8 cellular contexts compared by ENCODE assay signal in genomic region chr17:68512967-68513474, GRCh38. TPM values are rescaled to one million over a fixed set of nuclear protein-coding genes. Genes with fewer than 3 reads are reported as not detected.
DNase-seq lines count a peak whose midpoint lies in the region; ATAC-seq and TF ChIP-seq lines count a peak whose summit lies in the region.

No MANE protein-coding gene starts in this region.

- H3K27ac Mint-ChIP-seq in activated T-helper 1 cell treated with anti-CD3 and anti-CD28 coated beads, Interleukin-12 subunit alpha, Interleukin-12 subunit beta, Interleukin-2, Interleukin-4 antibody, amounts not matched to agents 30 ng/mL and 10 ng/mL and 1 ng/mL, durations not matched to agents 14 hours and 24 hours and 36 hours: peak overlapping the region; percentile 99

- H3K27me3 Mint-ChIP-seq in activated T-helper 1 cell treated with anti-CD3 and anti-CD28 coated beads, Interleukin-12 subunit alpha, Interleukin-12 subunit beta, Interleukin-2, Interleukin-4 antibody, amounts not matched to agents 30 ng/mL and 10 ng/mL and 1 ng/mL, durations not matched to agents 14 hours and 24 hours and 36 hours (ENCODE audit: insufficient read depth): no peaks in the 10 kb centered on the region

- H3K36me3 Mint-ChIP-seq in activated T-helper 1 cell treated with anti-CD3 and anti-CD28 coated beads, Interleukin-12 subunit alpha, Interleukin-12 subunit beta, Interleukin-2, Interleukin-4 antibody, amounts not matched to agents 30 ng/mL and 10 ng/mL and 1 ng/mL, durations not matched to agents 14 hours and 24 hours and 36 hours (ENCODE audit: low read depth): peaks cover 35% of the 10 kb centered on the region

- H3K9me3 ChIP-seq in prostate gland: no peaks in the 10 kb centered on the region

- 0% methylated on average over 20 of the region's 20 CpGs for WGBS in prostate gland

- no peaks in the 10 kb centered on the region for H3K4me1 ChIP-seq in prostate gland (replicated peaks)

- H3K9me3 Mint-ChIP-seq in activated T-helper 1 cell treated with anti-CD3 and anti-CD28 coated beads, Interleukin-12 subunit alpha, Interleukin-12 subunit beta, Interleukin-2, Interleukin-4 antibody, amounts not matched to agents 30 ng/mL and 10 ng/mL and 1 ng/mL, durations not matched to agents 14 hours and 24 hours and 36 hours: no peaks in the 10 kb centered on the region

- H3K4me3 ChIP-seq in LNCaP clone FGC (ENCODE audit: low read depth, low read length) (peak overlapping the region; percentile 82), prostate gland (peak overlapping the region; percentile 85 to 94)

- H3K27me3 ChIP-seq in prostate gland (replicated peaks; ENCODE audit: insufficient read depth): no peaks in the 10 kb centered on the region

- no peak for TF ChIP-seq POLR2A in prostate gland (IDR thresholded peaks at IDR 0.05)

- intact Hi-C loops in activated T-helper 1 cell treated with anti-CD3 and anti-CD28 coated beads, Interleukin-12 subunit alpha, Interleukin-12 subunit beta, Interleukin-2, Interleukin-4 antibody, amounts not matched to agents 30 ng/mL and 10 ng/mL and 1 ng/mL, durations not matched to agents 14 hours and 24 hours and 36 hours (cut with micrococcal nuclease): loop anchor here (1.0 to 10.0 kb wide), 10 partner anchors 22 to 1271 kb away; partner anchors contain the start of genes ABCA5, AMZ2, ARSG and BPTF
- intact Hi-C loops in left cardiac atrium (cut with DNase I) (loop anchor here (5.0 kb wide), 2 partner anchors 41 to 46 kb away; no protein-coding TSS in a partner anchor), prostate gland (cut with DNase I) (loop anchor here (5.0 kb wide), 1 partner anchor 56 kb away; the partner anchor contains the start of gene WIPI1)

- H3K27ac ChIP-seq in prostate gland: peak overlapping the region; percentile 98

- peak; percentile 51 for DNase-seq in EL
- no peak for DNase-seq in LNCaP clone FGC (ENCODE audit: low read depth)
- DNase-seq in activated T-helper 1 cell treated with anti-CD3 and anti-CD28 coated beads, Interleukin-12 subunit alpha, Interleukin-12 subunit beta, Interleukin-2, Interleukin-4 antibody, amounts not matched to agents 30 ng/mL and 10 ng/mL and 1 ng/mL, durations not matched to agents 14 hours and 24 hours and 36 hours (ENCODE audit: low spot score): peak; percentile 11
- peak; percentile 33 for DNase-seq in left cardiac atrium
- DNase-seq in prostate gland (ENCODE audit: low spot score): no peak
- no peak for DNase-seq in effector CD8-positive, alpha-beta T cell (lab: John Stamatoyannopoulos, UW)

- H3K36me3 ChIP-seq in prostate gland: no peaks in the 10 kb centered on the region

- TF ChIP-seq CTCF in LNCaP clone FGC (IDR thresholded peaks at IDR 0.05; ENCODE audit: control insufficient read depth, extremely low read depth, insufficient read depth) (no peak), prostate gland (IDR thresholded peaks at IDR 0.05) (no peak)

- H3K4me3 Mint-ChIP-seq in activated T-helper 1 cell treated with anti-CD3 and anti-CD28 coated beads, Interleukin-12 subunit alpha, Interleukin-12 subunit beta, Interleukin-2, Interleukin-4 antibody, amounts not matched to agents 30 ng/mL and 10 ng/mL and 1 ng/mL, durations not matched to agents 14 hours and 24 hours and 36 hours: peak overlapping the region; percentile 97

- ATAC-seq in left cardiac atrium (peak; percentile 4 to 20), HG02852 (IDR thresholded peaks at IDR 0.05; ENCODE audit: unreplicated experiment) (no peak), GM21723 (IDR thresholded peaks at IDR 0.05; ENCODE audit: unreplicated experiment) (no peak)

- H3K4me1 Mint-ChIP-seq in activated T-helper 1 cell treated with anti-CD3 and anti-CD28 coated beads, Interleukin-12 subunit alpha, Interleukin-12 subunit beta, Interleukin-2, Interleukin-4 antibody, amounts not matched to agents 30 ng/mL and 10 ng/mL and 1 ng/mL, durations not matched to agents 14 hours and 24 hours and 36 hours (ENCODE audit: low read depth): peaks cover 53% of the 10 kb centered on the region

RNA-seq across cellular contexts. Expression of gene PRKAR1A, which starts 0.8 kb away (rescaled TPM):
- total RNA-seq in activated T-helper 1 cell treated with anti-CD3 and anti-CD28 coated beads, Interleukin-12 subunit alpha, Interleukin-12 subunit beta, Interleukin-2, Interleukin-4 antibody, amounts not matched to agents 30 ng/mL and 10 ng/mL and 1 ng/mL, durations not matched to agents 14 hours and 24 hours and 36 hours: 209 and 214 TPM in 2 replicates
- total RNA-seq in left cardiac atrium (100 to 1,000 TPM; 483 to 653 TPM), prostate gland (100 to 1,000 TPM; 296 to 409 TPM)

RNA-seq across cellular contexts. Expression of gene WIPI1, which starts 55.7 kb away (rescaled TPM):
- 11.5 and 13.1 TPM in 2 replicates for total RNA-seq in activated T-helper 1 cell treated with anti-CD3 and anti-CD28 coated beads, Interleukin-12 subunit alpha, Interleukin-12 subunit beta, Interleukin-2, Interleukin-4 antibody, amounts not matched to agents 30 ng/mL and 10 ng/mL and 1 ng/mL, durations not matched to agents 14 hours and 24 hours and 36 hours
- total RNA-seq in left cardiac atrium: 10 to 100 TPM; 35.8 to 74.3 TPM
- 10 to 100 TPM; 24.2 to 37.7 TPM for total RNA-seq in prostate gland

Comparison
In these comparisons a context has a peak if more than half of its experiments do, and no peak if none do; other contexts are left out.
1. DNase-seq: peak in EL (single experiment), activated T-helper 1 cell treated with anti-CD3 and anti-CD28 coated beads, Interleukin-12 subunit alpha, Interleukin-12 subunit beta, Interleukin-2, Interleukin-4 antibody, amounts not matched to agents 30 ng/mL and 10 ng/mL and 1 ng/mL, durations not matched to agents 14 hours and 24 hours and 36 hours (single experiment) and left cardiac atrium (single experiment); none in LNCaP clone FGC (single experiment), prostate gland (single experiment) and effector CD8-positive, alpha-beta T cell (single experiment).
2. ATAC-seq: peak in left cardiac atrium (2 of 2); none in HG02852 (single experiment) and GM21723 (single experiment).